ENCODE assay signal across 1 cellular context in the genomic region with DNA sequence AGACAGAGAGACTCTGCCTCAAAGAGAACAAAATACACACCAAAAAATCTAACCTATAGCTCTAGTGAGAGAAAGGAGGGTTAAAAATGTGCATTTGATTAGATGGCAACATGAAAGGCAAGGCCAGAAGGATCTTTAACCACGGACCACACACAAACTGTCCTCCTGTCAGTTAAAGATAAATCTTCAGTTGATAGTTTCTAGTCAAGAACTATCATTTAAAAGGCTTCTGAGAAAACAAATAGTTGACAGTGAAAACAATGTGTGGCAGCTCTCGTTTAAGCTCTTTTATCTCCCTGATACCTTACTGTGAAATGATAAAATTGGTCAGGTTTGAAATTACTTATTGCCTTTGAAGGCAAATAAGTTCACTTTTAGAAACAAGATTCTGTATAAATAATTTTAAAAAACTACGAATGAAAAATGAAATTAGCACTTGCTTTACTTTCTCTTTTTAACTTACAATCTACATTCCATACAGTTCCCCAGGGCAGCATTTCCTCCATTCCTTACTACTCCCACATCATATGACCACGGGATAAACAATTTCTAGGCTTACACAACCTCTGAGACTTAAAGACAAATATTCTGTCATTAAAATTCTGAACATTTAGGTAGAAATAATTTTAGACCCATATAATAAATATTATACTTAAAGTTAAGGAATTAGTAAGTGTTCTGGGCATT.
TF ChIP-seq lines count a peak whose summit lies in the region.

No MANE protein-coding gene starts in this region.

TF ChIP-seq in K562, 482 proteins besides CTCF, POLR2A, EP300 and RAD21 (continued from another document):
- TF ChIP-seq, protein P1, sequence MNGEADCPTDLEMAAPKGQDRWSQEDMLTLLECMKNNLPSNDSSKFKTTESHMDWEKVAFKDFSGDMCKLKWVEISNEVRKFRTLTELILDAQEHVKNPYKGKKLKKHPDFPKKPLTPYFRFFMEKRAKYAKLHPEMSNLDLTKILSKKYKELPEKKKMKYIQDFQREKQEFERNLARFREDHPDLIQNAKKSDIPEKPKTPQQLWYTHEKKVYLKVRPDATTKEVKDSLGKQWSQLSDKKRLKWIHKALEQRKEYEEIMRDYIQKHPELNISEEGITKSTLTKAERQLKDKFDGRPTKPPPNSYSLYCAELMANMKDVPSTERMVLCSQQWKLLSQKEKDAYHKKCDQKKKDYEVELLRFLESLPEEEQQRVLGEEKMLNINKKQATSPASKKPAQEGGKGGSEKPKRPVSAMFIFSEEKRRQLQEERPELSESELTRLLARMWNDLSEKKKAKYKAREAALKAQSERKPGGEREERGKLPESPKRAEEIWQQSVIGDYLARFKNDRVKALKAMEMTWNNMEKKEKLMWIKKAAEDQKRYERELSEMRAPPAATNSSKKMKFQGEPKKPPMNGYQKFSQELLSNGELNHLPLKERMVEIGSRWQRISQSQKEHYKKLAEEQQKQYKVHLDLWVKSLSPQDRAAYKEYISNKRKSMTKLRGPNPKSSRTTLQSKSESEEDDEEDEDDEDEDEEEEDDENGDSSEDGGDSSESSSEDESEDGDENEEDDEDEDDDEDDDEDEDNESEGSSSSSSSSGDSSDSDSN (IDR thresholded peaks at IDR 0.05; ENCODE audit: borderline replicate concordance in 1 of 2, low read depth in 2 of 2, low read length in 2 of 2) = no peak
